Comparison of ENCODE assay signal across 1 cellular context in genomic region chr11:64315667-64316526, GRCh38.
TF ChIP-seq lines count a peak whose summit lies in the region.
"Not testable (repeated sequence)": the region's sequence is repeated elsewhere in the genome, so short reads cannot be mapped to it uniquely, and the experiment has no call there.

No MANE protein-coding gene starts in this region.

TF ChIP-seq in K562, 482 proteins besides CTCF, POLR2A, EP300 and RAD21:
- TF ChIP-seq RBM22 (IDR thresholded peaks at IDR 0.05; ENCODE audit: low read depth, low read length, poor library complexity, severe bottlenecking) = peak; percentile 16
- peak; percentile 78 for TF ChIP-seq POLR2G (IDR thresholded peaks at IDR 0.05; ENCODE audit: low read depth, low read length)
- TF ChIP-seq RBFOX2 (IDR thresholded peaks at IDR 0.05; ENCODE audit: low read depth, low read length) = peak; percentile 58
- peak; percentile 43; the same call in 1 of the 2 replicates for TF ChIP-seq POLR2AphosphoS2 (IDR thresholded peaks at IDR 0.05; ENCODE audit: low read length)
- TF ChIP-seq MYNN (IDR thresholded peaks at IDR 0.05) = peak; percentile 58; the same call in 1 of the 2 replicates
- not testable (repeated sequence) for TF ChIP-seq MYNN (CRISPR knock-in tag; IDR thresholded peaks at IDR 0.05)
- TF ChIP-seq HNRNPL (IDR thresholded peaks at IDR 0.05; ENCODE audit: low read depth, low read length) = 0 out of 2 replicates have a peak, but pooled peaks have one; percentile 41
- TF ChIP-seq SUPT5H (IDR thresholded peaks at IDR 0.05) = peak; percentile 5; the same call in 1 of the 2 replicates
- TF ChIP-seq KDM5B (IDR thresholded peaks at IDR 0.05; ENCODE audit: insufficient replicate concordance, low read depth, low read length) = peak; percentile 44
- TF ChIP-seq ZBTB7A (IDR thresholded peaks at IDR 0.05; ENCODE audit: borderline replicate concordance, control insufficient read depth, low read depth, low read length) = 0 out of 2 replicates have a peak, but pooled peaks have one; percentile 15
- TF ChIP-seq POLR2AphosphoS5 (IDR thresholded peaks at IDR 0.05; ENCODE audit: control insufficient read depth, insufficient read depth, low read depth, low read length) = peak; percentile 50; the same call in 1 of the 2 replicates
- TF ChIP-seq MAZ (CRISPR knock-in tag; conservative IDR thresholded peaks at IDR 0.05 in 1 of 2, IDR thresholded peaks at IDR 0.05 in 1 of 2) = peak in 1 of 2 experiments; percentile 47; a peak in 2 of 4 replicates
